ENCODE assay signal across 17 cellular contexts in the genomic region with DNA sequence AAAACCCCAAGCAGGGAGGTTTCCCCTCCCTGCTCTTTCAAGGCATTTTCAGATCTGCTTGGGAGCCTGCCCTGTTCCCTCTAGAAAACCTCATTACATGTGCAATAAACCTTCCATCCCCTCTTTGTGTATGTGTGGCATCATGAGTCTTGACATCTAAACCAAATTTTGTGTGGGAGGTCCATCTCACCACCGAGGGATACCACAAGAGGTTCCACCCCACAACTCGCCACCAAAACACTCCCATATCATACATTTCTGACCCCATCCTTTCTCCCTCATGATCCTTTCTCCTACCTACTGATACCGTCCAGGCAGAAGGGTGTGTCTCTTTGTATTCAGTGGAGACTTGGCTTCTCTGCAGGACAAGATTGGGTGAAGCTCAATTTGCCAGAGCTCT.
DNase-seq lines count a peak whose midpoint lies in the region; ATAC-seq, FAIRE-seq and TF ChIP-seq lines count a peak whose summit lies in the region.
"Had no signal": no experiment of that assay in that cellular context is flagged by ENCODE, and none has a peak within 500 bp of the region (broad histone marks: within the 10 kb centered on the region; RNA-seq: fewer than 3 reads in every experiment).

No MANE protein-coding gene starts in this region.

- H3K27me3 Mint-ChIP-seq in endodermal cell (ENCODE audit: insufficient read depth) = no peaks in the 10 kb centered on the region

- no peak overlapping the region for H3K4me3 Mint-ChIP-seq in endodermal cell
- H3K4me3 Mint-ChIP-seq: mesothelial cell of epicardium had no signal

- 64% methylated on average over 3 of the region's 3 CpGs for WGBS in GM12878 (ENCODE audit: insufficient coverage, insufficient replicate concordance, low lambda C conversion rate, missing lambda C conversion rate)
- WGBS in endodermal cell (ENCODE audit: insufficient coverage in 1 of 2, insufficient read length in 1 of 2), 2 experiments = 71 to 88% methylated on average over 2 to 3 of the region's 3 CpGs

- no peak for TF ChIP-seq RAD21 in GM12878 (IDR thresholded peaks at IDR 0.05; ENCODE audit: insufficient read depth, low read depth, low read length)

- CTCF ChIA-PET in GM12878 (lab: Yijun Ruan, JAX) = interaction anchor here (3.4 to 4.4 kb wide), 3 partner anchors 12 to 189 kb away, joined by 20 to 42 read pairs (median 22); a partner anchor contains a TSS

- peaks cover 0 to 8% (median 0%) of the 10 kb centered on the region in 11 experiments; a peak in 5 of 22 replicates for H3K9me3 ChIP-seq in BLaER1 treated with 17β-estradiol and CSF1 and Interleukin-3, amounts not matched to agents 10 nM and 100 nM (replicated peaks in 1 of 11)
- H3K9me3 ChIP-seq in GM12878 (replicated peaks; ENCODE audit: control insufficient read depth, insufficient read depth, low read length) = no peaks in the 10 kb centered on the region; the same call in 2 of the 3 replicates
- H3K9me3 ChIP-seq in osteoblast (ENCODE audit: low read depth, low read length) = no peaks in the 10 kb centered on the region
- peaks cover 10% of the 10 kb centered on the region for H3K9me3 ChIP-seq in endodermal cell (ENCODE audit: control insufficient read depth, low read length)

- H3K79me2 ChIP-seq in GM12878 (ENCODE audit: control insufficient read depth, insufficient read depth, low read length) (no peaks in the 10 kb centered on the region), osteoblast (ENCODE audit: insufficient read depth, low read length) (no peaks in the 10 kb centered on the region)

- SMC1A ChIA-PET in GM12878 (lab: Charles Lee; ENCODE audit: uncharacterized antibody, unreplicated experiment) = interaction anchor here (0.7 to 5.1 kb wide), 9 partner anchors 12 to 575 kb away, joined by 3 to 84 read pairs (median 8); a partner anchor contains a TSS

- peaks cover 9% of the 10 kb centered on the region for H3K9me3 Mint-ChIP-seq in endodermal cell

- no peak for TF ChIP-seq CTCF in GM12878 (IDR thresholded peaks at IDR 0.05 in 2 of 3, conservative IDR thresholded peaks at IDR 0.05 in 1 of 3; ENCODE audit: control insufficient read depth in 2 of 3, extremely low read depth in 1 of 3, insufficient read depth in 1 of 3, low read depth in 3 of 3, low read length in 3 of 3)
- no peak for TF ChIP-seq CTCF in osteoblast (IDR thresholded peaks at IDR 0.05; ENCODE audit: extremely low read depth, low read depth, low read length)
- no peak for TF ChIP-seq CTCF in endodermal cell (conservative IDR thresholded peaks at IDR 0.05)

- H2AFZ ChIP-seq in GM12878 (ENCODE audit: control insufficient read depth, low read depth, low read length) (no peak overlapping the region; the same call in 1 of the 2 replicates), osteoblast (ENCODE audit: low read length) (peak overlapping the region; percentile 67)

- no peak overlapping the region for H3K27ac Mint-ChIP-seq in endodermal cell
- H3K27ac Mint-ChIP-seq: mesothelial cell of epicardium had no signal

- peak overlapping the region in 1 of 11 experiments; percentile 30; a peak in 1 of 22 replicates for H3K9ac ChIP-seq in BLaER1 treated with 17β-estradiol and CSF1 and Interleukin-3, amounts not matched to agents 10 nM and 100 nM
- H3K9ac ChIP-seq in GM12878 (ENCODE audit: control insufficient read depth, insufficient read depth, low read length) (no peak overlapping the region), endodermal cell (ENCODE audit: extremely low read depth, low read length, poor library complexity, severe bottlenecking) (no peak overlapping the region)

- H3K27me3 ChIP-seq in BLaER1 treated with 17β-estradiol and CSF1 and Interleukin-3, amounts not matched to agents 10 nM and 100 nM = peaks cover 0 to 21% (median 0%) of the 10 kb centered on the region in 11 experiments; a peak in 4 of 22 replicates
- H3K27me3 ChIP-seq in GM12878 (replicated peaks in 1 of 2; ENCODE audit: control insufficient read depth in 2 of 2, insufficient read depth in 2 of 2, low read length in 1 of 2) (no peaks in the 10 kb centered on the region), osteoblast (ENCODE audit: insufficient read depth, low read length) (no peaks in the 10 kb centered on the region), endodermal cell (ENCODE audit: control insufficient read depth, insufficient read depth, low read length, poor library complexity, severe bottlenecking) (no peaks in the 10 kb centered on the region)

- no peak overlapping the region for H3K4me3 ChIP-seq in BLaER1 treated with 17β-estradiol and CSF1 and Interleukin-3, amounts not matched to agents 10 nM and 100 nM
- no peak overlapping the region for H3K4me3 ChIP-seq in GM12878
- H3K4me3 ChIP-seq in osteoblast (ENCODE audit: insufficient read depth, low read length) = no peak overlapping the region
- no peak overlapping the region for H3K4me3 ChIP-seq in endodermal cell (ENCODE audit: low read length)

- peak; percentile 11 for FAIRE-seq in GM19239 (lab: Jason Lieb, UNC)
- FAIRE-seq in GM12878 (lab: Jason Lieb, UNC) = no peak
- FAIRE-seq: astrocyte, G401.6, urothelium cell line had no signal

- H3K36me3 ChIP-seq in BLaER1 treated with 17β-estradiol and CSF1 and Interleukin-3, amounts not matched to agents 10 nM and 100 nM = no peaks in the 10 kb centered on the region
- H3K36me3 ChIP-seq in GM12878 (ENCODE audit: control insufficient read depth in 2 of 2, insufficient read depth in 2 of 2, low read length in 1 of 2) (no peaks in the 10 kb centered on the region), osteoblast (ENCODE audit: insufficient read depth, low read length) (no peaks in the 10 kb centered on the region), endodermal cell (ENCODE audit: control insufficient read depth, insufficient read depth, low read length) (no peaks in the 10 kb centered on the region)

- BruUV-seq in GM12878 (replicated peaks; lab: Mats Ljungman, UMichigan) = no TSS peak

- no peak for TF ChIP-seq POLR2A in GM12878 (IDR thresholded peaks at IDR 0.05; ENCODE audit: low read depth, low read length)

- no peaks in the 10 kb centered on the region for H4K20me1 ChIP-seq in BLaER1 treated with 17β-estradiol and CSF1 and Interleukin-3, amounts not matched to agents 10 nM and 100 nM
- H4K20me1 ChIP-seq in GM12878 (ENCODE audit: control insufficient read depth, insufficient read depth) (no peaks in the 10 kb centered on the region), osteoblast (ENCODE audit: insufficient read depth, low read length) (no peaks in the 10 kb centered on the region)

- in situ Hi-C loops in GM12878 (cut with MboI) = loop anchor here (5.0 kb wide), 3 partner anchors 65 to 555 kb away; no protein-coding TSS in a partner anchor

- H3K27ac ChIP-seq in BLaER1 treated with 17β-estradiol and CSF1 and Interleukin-3, amounts not matched to agents 10 nM and 100 nM = peak overlapping the region in 6 of 11 experiments; percentile 0 to 45 (median 25); a peak in 6 of 22 replicates
- H3K27ac ChIP-seq in GM12878 (ENCODE audit: control insufficient read depth, insufficient read depth) (no peak overlapping the region), osteoblast (ENCODE audit: low read depth, low read length) (no peak overlapping the region), endodermal cell (ENCODE audit: low read depth, low read length) (no peak overlapping the region)

- no peak for TF ChIP-seq EP300 in GM12878 (IDR thresholded peaks at IDR 0.05; ENCODE audit: borderline replicate concordance in 1 of 2, control insufficient read depth in 1 of 2, low read depth in 2 of 2, low read length in 2 of 2)

- ATAC-seq in GM12878 = no peak

- POLR2A ChIA-PET in GM12878 (lab: Charles Lee) = interaction anchor here (1.0 kb wide), 1 partner anchor 307 kb away, joined by 3 read pairs; no protein-coding TSS in a partner anchor

- peaks cover 5% of the 10 kb centered on the region for H3K4me1 Mint-ChIP-seq in endodermal cell

- no peaks in the 10 kb centered on the region for H3K36me3 Mint-ChIP-seq in endodermal cell (ENCODE audit: low read depth)

- no peak for DNase-seq in GM19239 (ENCODE audit: insufficient read length, low spot score)
- DNase-seq in GM12878 (ENCODE audit: low read depth, low spot score) = no peak
- DNase-seq in osteoblast (ENCODE audit: insufficient read length, low spot score, missing footprints) = no peak
- DNase-seq in SHP77 (lab: John Stamatoyannopoulos, UW) = no peak
- no peak for DNase-seq in endodermal cell
- DNase-seq in stimulated activated naive CD4-positive, alpha-beta T cell treated with Interleukin-2 at 50 U/mL for 16 hours (lab: John Stamatoyannopoulos, UW) = no peak
- DNase-seq: activated gamma-delta T cell treated with Interleukin-2 at 50 U/mL for 16 hours, Calu3, kidney glomerular epithelial cell, NCI-H524 treated with DMSO at 0.1 percent for 48 hours, retina, SW 1271 had no signal

- H3K4me1 ChIP-seq in BLaER1 treated with 17β-estradiol and CSF1 and Interleukin-3, amounts not matched to agents 10 nM and 100 nM = peaks cover 28 to 40% (median 34%) of the 10 kb centered on the region in 10 experiments
- H3K4me1 ChIP-seq in GM12878 (ENCODE audit: control insufficient read depth, insufficient read depth, low read length) = peaks cover 24% of the 10 kb centered on the region
- peaks cover 22% of the 10 kb centered on the region for H3K4me1 ChIP-seq in osteoblast (ENCODE audit: insufficient read depth, low read length)
- no peaks in the 10 kb centered on the region for H3K4me1 ChIP-seq in endodermal cell (ENCODE audit: control insufficient read depth, insufficient read depth, low read length)

- RAD21 ChIA-PET in GM12878 (lab: Charles Lee; ENCODE audit: unreplicated experiment) = interaction anchor here (1.0 to 3.7 kb wide), 6 partner anchors 13 to 189 kb away, joined by 3 to 34 read pairs (median 6); a partner anchor contains a TSS

- peak overlapping the region; percentile 49 to 86 (median 72) for H3K4me2 ChIP-seq in BLaER1 treated with 17β-estradiol and CSF1 and Interleukin-3, amounts not matched to agents 10 nM and 100 nM
- H3K4me2 ChIP-seq in GM12878 (ENCODE audit: control insufficient read depth, insufficient read depth) (peak overlapping the region; percentile 46), osteoblast (ENCODE audit: insufficient read depth, low read length) (no peak overlapping the region)

- intact Hi-C loops in GM12878 (cut with micrococcal nuclease; ENCODE audit: unreplicated experiment) = no loop called here

TF ChIP-seq in GM12878, 131 proteins besides CTCF, POLR2A, EP300 and RAD21 (continues in another document):
- no peak for TF ChIP-seq FOS (IDR thresholded peaks at IDR 0.05; ENCODE audit: borderline replicate concordance, extremely low read depth, insufficient read length)
- peak; percentile 53 for TF ChIP-seq RUNX3 (IDR thresholded peaks at IDR 0.05; ENCODE audit: low read length)

Comparison
In these comparisons a context has a peak if more than half of its experiments do, and no peak if none do; other contexts are left out.
1. H3K27ac ChIP-seq: peak in BLaER1 treated with 17β-estradiol and CSF1 and Interleukin-3, amounts not matched to agents 10 nM and 100 nM (6 of 11); none in GM12878 (single experiment), osteoblast (single experiment) and endodermal cell (single experiment).